ENCODE assay signal across 10 cellular contexts in the genomic region with DNA sequence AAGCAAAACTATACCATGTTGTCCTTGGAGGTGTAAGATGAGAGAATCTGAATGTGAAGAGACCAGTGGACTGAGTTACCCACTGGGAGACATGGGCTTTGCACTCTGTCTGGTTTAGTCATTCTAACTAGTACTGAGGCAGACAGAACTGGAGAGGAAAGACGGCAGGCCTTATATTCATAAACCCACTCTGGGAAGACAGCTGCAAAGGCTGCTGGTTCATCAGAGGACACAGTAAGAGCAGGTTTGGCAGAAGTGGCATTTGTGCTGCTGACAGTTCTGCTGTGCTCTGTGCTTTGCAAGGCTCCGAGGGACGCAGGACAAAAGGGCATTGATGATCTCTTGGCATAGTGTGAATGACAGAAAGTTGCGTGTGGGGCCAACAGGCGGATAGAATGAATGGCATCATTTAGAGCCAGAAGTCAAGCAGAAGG.
DNase-seq lines count a peak whose midpoint lies in the region; ATAC-seq and TF ChIP-seq lines count a peak whose summit lies in the region.
"Had no signal": no experiment of that assay in that cellular context is flagged by ENCODE, and none has a peak within 500 bp of the region (broad histone marks: within the 10 kb centered on the region; RNA-seq: fewer than 3 reads in every experiment).

No MANE protein-coding gene starts in this region.

- H3K4me3 Mint-ChIP-seq in WTC11: no peak overlapping the region
- H3K4me3 Mint-ChIP-seq in mesothelial cell of epicardium: no peak overlapping the region
- H3K4me3 Mint-ChIP-seq: activated naive CD4-positive, alpha-beta T cell treated with anti-CD3 and anti-CD28 coated beads, Interleukin-2, amount 10 ng/mL, durations not matched to agents 7 days and 5 days; CD8-positive, alpha-beta memory T cell had no signal

- H3K27ac ChIP-seq in mammary epithelial cell (ENCODE audit: insufficient read depth, low read depth, low read length) (no peak overlapping the region), hepatocyte (peak overlapping the region; percentile 78)

- H3K4me1 ChIP-seq in mammary epithelial cell (ENCODE audit: insufficient read depth, low read length) (no peaks in the 10 kb centered on the region), hepatocyte (ENCODE audit: insufficient read depth) (peaks cover 17% of the 10 kb centered on the region)

- H3K36me3 ChIP-seq in mammary epithelial cell (ENCODE audit: insufficient read depth, low read length) (no peaks in the 10 kb centered on the region), hepatocyte (replicated peaks; ENCODE audit: insufficient read depth, low read depth) (no peaks in the 10 kb centered on the region)

- WGBS in mammary epithelial cell (ENCODE audit: low coverage, missing lambda C conversion rate): 3% methylated on average over 4 of the region's 5 CpGs
- WGBS in hepatocyte (ENCODE audit: low lambda C conversion rate, missing lambda C conversion rate): 71% methylated on average over 5 of the region's 5 CpGs

- no peak overlapping the region for H3K9ac ChIP-seq in mammary epithelial cell (ENCODE audit: insufficient read depth, low read length)

- H3K9me2 ChIP-seq in hepatocyte (replicated peaks; ENCODE audit: insufficient read depth): no peaks in the 10 kb centered on the region

- peak; percentile 88 for ATAC-seq in sciatic nerve
- no peak for ATAC-seq in WTC11

- H3K4me2 ChIP-seq in mammary epithelial cell (ENCODE audit: insufficient read depth, low read depth, low read length): no peak overlapping the region
- peak overlapping the region; percentile 51 for H3K4me2 ChIP-seq in hepatocyte

- H4K20me1 ChIP-seq in mammary epithelial cell (ENCODE audit: insufficient read depth, low read length) (no peaks in the 10 kb centered on the region), hepatocyte (ENCODE audit: insufficient read depth, poor library complexity, severe bottlenecking) (no peaks in the 10 kb centered on the region)

- H3K4me1 Mint-ChIP-seq in WTC11 (peaks cover 8% of the 10 kb centered on the region), mesothelial cell of epicardium (no peaks in the 10 kb centered on the region)
- H3K4me1 Mint-ChIP-seq: activated naive CD4-positive, alpha-beta T cell treated with anti-CD3 and anti-CD28 coated beads, Interleukin-2, amount 10 ng/mL, durations not matched to agents 7 days and 5 days; CD8-positive, alpha-beta memory T cell had no signal

- TF ChIP-seq CTCF in mammary epithelial cell (conservative IDR thresholded peaks at IDR 0.05 in 1 of 2, IDR thresholded peaks at IDR 0.05 in 1 of 2; ENCODE audit: extremely low read depth in 1 of 2, insufficient read depth in 1 of 2, low read depth in 1 of 2, low read length in 2 of 2) (no peak), hepatocyte (IDR thresholded peaks at IDR 0.05; ENCODE audit: poor library complexity) (no peak), WTC11 (IDR thresholded peaks at IDR 0.05) (no peak), mesothelial cell of epicardium (IDR thresholded peaks at IDR 0.05; ENCODE audit: unreplicated experiment) (no peak)

- dilution Hi-C loops in mammary epithelial cell (cut with HindIII; ENCODE audit: low sequenced_read_pairs): no loop called here

- in situ Hi-C loops in mammary epithelial cell (cut with MboI; ENCODE audit: low sequenced_read_pairs in 2 of 2): no loop called here

- DNase-seq in GM03348 (ENCODE audit: low spot score): peak; percentile 7
- no peak for DNase-seq in mammary epithelial cell
- no peak for DNase-seq in hepatocyte (ENCODE audit: low spot score)
- DNase-seq in sciatic nerve (ENCODE audit: low spot score): peak; percentile 64
- DNase-seq in kidney tubule cell (ENCODE audit: low spot score): no peak
- DNase-seq in NCI-H1105 treated with DMSO at 0.1 percent for 48 hours (lab: John Stamatoyannopoulos, UW): no peak
- no peak for DNase-seq in WTC11 (ENCODE audit: low spot score)
- DNase-seq in mesothelial cell of epicardium (ENCODE audit: low spot score in 2 of 2, unreplicated experiment in 2 of 2): no peak
- DNase-seq: activated naive CD4-positive, alpha-beta T cell treated with anti-CD3 and anti-CD28 coated beads, Interleukin-2, amount 10 ng/mL, durations not matched to agents 7 days and 5 days; CD8-positive, alpha-beta memory T cell had no signal

- H3K4me3 ChIP-seq in mammary epithelial cell (replicated peaks in 1 of 3; ENCODE audit: insufficient read depth in 1 of 3, low read depth in 2 of 3, low read length in 3 of 3) (no peak overlapping the region), hepatocyte (no peak overlapping the region)

- peak overlapping the region; percentile 60 for H2AFZ ChIP-seq in mammary epithelial cell (ENCODE audit: low read depth, low read length)
- H2AFZ ChIP-seq in hepatocyte: no peak overlapping the region

- H3K36me3 Mint-ChIP-seq in WTC11 (no peaks in the 10 kb centered on the region), mesothelial cell of epicardium (no peaks in the 10 kb centered on the region)
- H3K36me3 Mint-ChIP-seq: activated naive CD4-positive, alpha-beta T cell treated with anti-CD3 and anti-CD28 coated beads, Interleukin-2, amount 10 ng/mL, durations not matched to agents 7 days and 5 days; CD8-positive, alpha-beta memory T cell had no signal

- CTCF ChIA-PET in mammary epithelial cell (lab: Charles Lee; ENCODE audit: low non-redundant PET) (no interaction called here), WTC11 (lab: Charles Lee) (no interaction called here)

- H3K9me3 Mint-ChIP-seq in WTC11 (no peaks in the 10 kb centered on the region), mesothelial cell of epicardium (no peaks in the 10 kb centered on the region)
- H3K9me3 Mint-ChIP-seq: activated naive CD4-positive, alpha-beta T cell treated with anti-CD3 and anti-CD28 coated beads, Interleukin-2, amount 10 ng/mL, durations not matched to agents 7 days and 5 days had no signal

- H3K27ac Mint-ChIP-seq in WTC11 (no peak overlapping the region), mesothelial cell of epicardium (no peak overlapping the region)
- H3K27ac Mint-ChIP-seq: activated naive CD4-positive, alpha-beta T cell treated with anti-CD3 and anti-CD28 coated beads, Interleukin-2, amount 10 ng/mL, durations not matched to agents 7 days and 5 days; CD8-positive, alpha-beta memory T cell had no signal

- H3K9me3 ChIP-seq in mammary epithelial cell (replicated peaks; ENCODE audit: insufficient read depth, low read length): no peaks in the 10 kb centered on the region
- H3K9me3 ChIP-seq in hepatocyte (ENCODE audit: low read depth): no peaks in the 10 kb centered on the region

- H3K79me2 ChIP-seq in mammary epithelial cell (ENCODE audit: insufficient read depth, low read length) (no peaks in the 10 kb centered on the region), hepatocyte (no peaks in the 10 kb centered on the region)

- H3K27me3 Mint-ChIP-seq in WTC11 (ENCODE audit: low read depth) (no peaks in the 10 kb centered on the region), mesothelial cell of epicardium (ENCODE audit: low read depth) (no peaks in the 10 kb centered on the region)
- H3K27me3 Mint-ChIP-seq: activated naive CD4-positive, alpha-beta T cell treated with anti-CD3 and anti-CD28 coated beads, Interleukin-2, amount 10 ng/mL, durations not matched to agents 7 days and 5 days had no signal

- POLR2A ChIA-PET in WTC11 (lab: Charles Lee): no interaction called here

- intact Hi-C loops in mammary epithelial cell (cut with micrococcal nuclease) (no loop called here), sciatic nerve (cut with DNase I) (no loop called here)

- no TSS peak for BruUV-seq in mammary epithelial cell (replicated peaks; lab: Mats Ljungman, UMichigan)

- H3K27me3 ChIP-seq in mammary epithelial cell (ENCODE audit: insufficient read depth, low read length) (no peaks in the 10 kb centered on the region), hepatocyte (no peaks in the 10 kb centered on the region)

TF ChIP-seq in WTC11, 78 proteins besides CTCF, POLR2A, EP300 and RAD21 (continues in another document):
- TF ChIP-seq RORB (CRISPR knock-in tag; IDR thresholded peaks at IDR 0.05) (no peak), MXD4 (CRISPR knock-in tag; IDR thresholded peaks at IDR 0.05; ENCODE audit: borderline replicate concordance) (no peak), ZNF396 (CRISPR knock-in tag; IDR thresholded peaks at IDR 0.05; ENCODE audit: borderline replicate concordance) (no peak), NR1H2 (CRISPR knock-in tag; IDR thresholded peaks at IDR 0.05) (no peak), ZNF671 (CRISPR knock-in tag; IDR thresholded peaks at IDR 0.05) (no peak), NR2C2 (CRISPR knock-in tag; IDR thresholded peaks at IDR 0.05) (no peak), FOXP1 (CRISPR knock-in tag; IDR thresholded peaks at IDR 0.05; ENCODE audit: borderline replicate concordance) (no peak)
- TF ChIP-seq, protein P1, sequence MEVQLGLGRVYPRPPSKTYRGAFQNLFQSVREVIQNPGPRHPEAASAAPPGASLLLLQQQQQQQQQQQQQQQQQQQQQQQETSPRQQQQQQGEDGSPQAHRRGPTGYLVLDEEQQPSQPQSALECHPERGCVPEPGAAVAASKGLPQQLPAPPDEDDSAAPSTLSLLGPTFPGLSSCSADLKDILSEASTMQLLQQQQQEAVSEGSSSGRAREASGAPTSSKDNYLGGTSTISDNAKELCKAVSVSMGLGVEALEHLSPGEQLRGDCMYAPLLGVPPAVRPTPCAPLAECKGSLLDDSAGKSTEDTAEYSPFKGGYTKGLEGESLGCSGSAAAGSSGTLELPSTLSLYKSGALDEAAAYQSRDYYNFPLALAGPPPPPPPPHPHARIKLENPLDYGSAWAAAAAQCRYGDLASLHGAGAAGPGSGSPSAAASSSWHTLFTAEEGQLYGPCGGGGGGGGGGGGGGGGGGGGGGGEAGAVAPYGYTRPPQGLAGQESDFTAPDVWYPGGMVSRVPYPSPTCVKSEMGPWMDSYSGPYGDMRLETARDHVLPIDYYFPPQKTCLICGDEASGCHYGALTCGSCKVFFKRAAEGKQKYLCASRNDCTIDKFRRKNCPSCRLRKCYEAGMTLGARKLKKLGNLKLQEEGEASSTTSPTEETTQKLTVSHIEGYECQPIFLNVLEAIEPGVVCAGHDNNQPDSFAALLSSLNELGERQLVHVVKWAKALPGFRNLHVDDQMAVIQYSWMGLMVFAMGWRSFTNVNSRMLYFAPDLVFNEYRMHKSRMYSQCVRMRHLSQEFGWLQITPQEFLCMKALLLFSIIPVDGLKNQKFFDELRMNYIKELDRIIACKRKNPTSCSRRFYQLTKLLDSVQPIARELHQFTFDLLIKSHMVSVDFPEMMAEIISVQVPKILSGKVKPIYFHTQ (CRISPR knock-in tag; IDR thresholded peaks at IDR 0.05): no peak
- TF ChIP-seq, protein P2, sequence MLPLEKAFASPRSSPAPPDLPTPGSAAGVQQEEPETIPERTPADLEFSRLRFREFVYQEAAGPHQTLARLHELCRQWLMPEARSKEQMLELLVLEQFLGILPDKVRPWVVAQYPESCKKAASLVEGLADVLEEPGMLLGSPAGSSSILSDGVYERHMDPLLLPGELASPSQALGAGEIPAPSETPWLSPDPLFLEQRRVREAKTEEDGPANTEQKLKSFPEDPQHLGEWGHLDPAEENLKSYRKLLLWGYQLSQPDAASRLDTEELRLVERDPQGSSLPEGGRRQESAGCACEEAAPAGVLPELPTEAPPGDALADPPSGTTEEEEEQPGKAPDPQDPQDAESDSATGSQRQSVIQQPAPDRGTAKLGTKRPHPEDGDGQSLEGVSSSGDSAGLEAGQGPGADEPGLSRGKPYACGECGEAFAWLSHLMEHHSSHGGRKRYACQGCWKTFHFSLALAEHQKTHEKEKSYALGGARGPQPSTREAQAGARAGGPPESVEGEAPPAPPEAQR (CRISPR knock-in tag; IDR thresholded peaks at IDR 0.05): no peak

Comparison
In these comparisons a context has a peak if more than half of its experiments do, and no peak if none do; other contexts are left out.
1. DNase-seq: peak in GM03348 (single experiment) and sciatic nerve (single experiment); none in mammary epithelial cell (single experiment), hepatocyte (single experiment), kidney tubule cell (single experiment), NCI-H1105 treated with DMSO at 0.1 percent for 48 hours (single experiment), WTC11 (single experiment) and mesothelial cell of epicardium (0 of 2).